Comparison of ENCODE assay signal across 1 cellular context in the genomic region with DNA sequence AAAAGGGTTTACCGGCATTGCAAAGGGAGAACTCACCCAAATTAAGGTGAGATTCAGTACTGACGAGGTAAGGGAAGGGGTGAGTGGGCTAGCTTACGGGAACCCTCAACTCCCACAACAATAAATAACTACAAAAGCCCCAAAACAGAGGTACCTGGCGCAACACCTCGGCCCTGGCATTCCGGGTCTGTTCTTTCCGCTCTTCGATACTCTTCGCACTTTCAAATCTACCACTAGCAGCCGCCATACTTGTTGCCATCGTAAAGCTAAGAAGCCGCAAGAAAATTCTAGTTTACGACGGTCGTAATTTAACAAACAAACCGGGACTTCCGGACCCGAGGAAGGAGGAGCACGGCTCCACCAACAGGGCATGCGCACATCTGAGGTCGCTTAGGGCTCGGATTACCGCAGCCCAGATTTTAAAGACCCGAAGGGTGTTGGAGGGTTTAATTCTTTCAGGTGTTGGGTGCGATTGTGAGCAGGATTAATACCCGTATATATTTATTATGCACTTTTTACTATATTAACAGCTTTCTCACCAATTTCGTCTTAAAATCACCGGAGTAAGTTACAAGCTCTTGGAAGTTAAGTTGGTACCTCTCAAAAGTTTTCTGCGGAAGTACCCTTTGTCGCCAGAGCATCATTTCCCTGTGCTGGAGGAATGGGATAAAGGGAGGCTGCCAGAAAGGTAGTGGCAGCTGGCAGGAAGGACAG.
A peak's percentile ranks its signal among the peaks of the same experiment; 100 is the strongest.
TF ChIP-seq lines count a peak whose summit lies in the region.

A gene (minus strand): TSS at position 268 of the 714 bp plus-strand sequence. CDS start 9 bp downstream, at position 259.

TF ChIP-seq in neural cell, 6 proteins besides CTCF, POLR2A, EP300 and RAD21:
- TF ChIP-seq, protein P1, sequence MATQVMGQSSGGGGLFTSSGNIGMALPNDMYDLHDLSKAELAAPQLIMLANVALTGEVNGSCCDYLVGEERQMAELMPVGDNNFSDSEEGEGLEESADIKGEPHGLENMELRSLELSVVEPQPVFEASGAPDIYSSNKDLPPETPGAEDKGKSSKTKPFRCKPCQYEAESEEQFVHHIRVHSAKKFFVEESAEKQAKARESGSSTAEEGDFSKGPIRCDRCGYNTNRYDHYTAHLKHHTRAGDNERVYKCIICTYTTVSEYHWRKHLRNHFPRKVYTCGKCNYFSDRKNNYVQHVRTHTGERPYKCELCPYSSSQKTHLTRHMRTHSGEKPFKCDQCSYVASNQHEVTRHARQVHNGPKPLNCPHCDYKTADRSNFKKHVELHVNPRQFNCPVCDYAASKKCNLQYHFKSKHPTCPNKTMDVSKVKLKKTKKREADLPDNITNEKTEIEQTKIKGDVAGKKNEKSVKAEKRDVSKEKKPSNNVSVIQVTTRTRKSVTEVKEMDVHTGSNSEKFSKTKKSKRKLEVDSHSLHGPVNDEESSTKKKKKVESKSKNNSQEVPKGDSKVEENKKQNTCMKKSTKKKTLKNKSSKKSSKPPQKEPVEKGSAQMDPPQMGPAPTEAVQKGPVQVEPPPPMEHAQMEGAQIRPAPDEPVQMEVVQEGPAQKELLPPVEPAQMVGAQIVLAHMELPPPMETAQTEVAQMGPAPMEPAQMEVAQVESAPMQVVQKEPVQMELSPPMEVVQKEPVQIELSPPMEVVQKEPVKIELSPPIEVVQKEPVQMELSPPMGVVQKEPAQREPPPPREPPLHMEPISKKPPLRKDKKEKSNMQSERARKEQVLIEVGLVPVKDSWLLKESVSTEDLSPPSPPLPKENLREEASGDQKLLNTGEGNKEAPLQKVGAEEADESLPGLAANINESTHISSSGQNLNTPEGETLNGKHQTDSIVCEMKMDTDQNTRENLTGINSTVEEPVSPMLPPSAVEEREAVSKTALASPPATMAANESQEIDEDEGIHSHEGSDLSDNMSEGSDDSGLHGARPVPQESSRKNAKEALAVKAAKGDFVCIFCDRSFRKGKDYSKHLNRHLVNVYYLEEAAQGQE (IDR thresholded peaks at IDR 0.05; ENCODE audit: borderline replicate concordance) = no peak
- TF ChIP-seq SMC3 (conservative IDR thresholded peaks at IDR 0.05; ENCODE audit: poor library complexity) (peak; percentile 35), POLR2AphosphoS5 (IDR thresholded peaks at IDR 0.05) (peak; percentile 39), TAF1 (IDR thresholded peaks at IDR 0.05; ENCODE audit: low read depth) (peak; percentile 64), EZH2 (IDR thresholded peaks at IDR 0.05; ENCODE audit: borderline replicate concordance, insufficient read depth, low read length, poor library complexity, severe bottlenecking) (no peak), MXI1 (conservative IDR thresholded peaks at IDR 0.05; ENCODE audit: poor library complexity, severe bottlenecking) (peak; percentile 86)
